22 cellular contexts compared by ENCODE assay signal in the genomic region with DNA sequence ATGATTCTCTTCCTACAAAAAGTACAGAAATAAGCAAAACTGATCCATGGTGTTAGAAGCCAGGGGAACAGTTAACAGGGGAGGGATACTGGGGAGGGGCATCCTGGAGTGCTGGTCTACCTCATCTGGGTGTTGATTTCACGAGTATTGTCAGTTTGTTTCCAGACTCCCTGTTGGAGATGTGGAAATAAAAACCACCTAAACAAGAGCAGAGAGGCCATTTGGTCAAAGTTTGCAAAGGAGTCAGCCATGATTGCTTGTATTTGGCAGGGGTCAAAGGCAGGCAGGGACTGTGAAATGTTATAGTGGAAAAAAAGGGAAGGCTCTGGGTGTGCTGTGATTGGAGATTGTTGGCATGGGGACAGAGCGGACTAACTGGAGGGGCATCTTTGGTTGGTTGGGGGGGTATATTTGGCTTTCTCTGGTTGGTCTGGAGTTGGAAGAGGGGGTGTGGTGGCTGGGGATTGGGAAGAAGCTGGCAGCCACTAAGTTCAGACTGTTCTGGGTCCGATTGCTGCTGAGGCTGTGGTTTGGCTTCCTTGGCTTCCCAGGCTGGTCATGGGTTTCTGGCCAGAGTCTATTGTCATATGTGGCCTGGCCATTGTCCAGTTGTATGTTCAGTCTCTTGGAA. TPM values are rescaled to one million over a fixed set of nuclear protein-coding genes. Genes with fewer than 3 reads are reported as not detected.
DNase-seq lines count a peak whose midpoint lies in the region; ATAC-seq, FAIRE-seq and TF ChIP-seq lines count a peak whose summit lies in the region.
"Had no signal": no experiment of that assay in that cellular context is flagged by ENCODE, and none has a peak within 500 bp of the region (broad histone marks: within the 10 kb centered on the region; RNA-seq: fewer than 3 reads in every experiment).

No MANE protein-coding gene starts in this region.

- H2AFZ ChIP-seq in K562 (ENCODE audit: low read depth, low read length) = no peak overlapping the region

- H3K9me3 Mint-ChIP-seq in stimulated activated memory B cell treated with anti-CD40 and anti-IgM and Interleukin-4, amounts not matched to agents 10 μg/mL and 1 μg/mL and 100 μg/mL, for 72 hours = no peaks in the 10 kb centered on the region
- H3K9me3 Mint-ChIP-seq: activated B cell treated with CpG ODN at 0.5 μM for 24 hours had no signal

- POLR2A ChIA-PET in K562 (lab: Yijun Ruan, JAX) = interaction anchor here (0.5 to 1.3 kb wide), 2 partner anchors 13 to 27 kb away, joined by 3 read pairs; no protein-coding TSS in a partner anchor

- H3K27ac Mint-ChIP-seq in stimulated activated memory B cell treated with anti-CD40 and anti-IgM and Interleukin-4, amounts not matched to agents 10 μg/mL and 1 μg/mL and 100 μg/mL, for 72 hours = peak overlapping the region; percentile 44
- H3K27ac Mint-ChIP-seq: activated B cell treated with CpG ODN at 0.5 μM for 24 hours had no signal

- H3K4me3 ChIP-seq in K562 = no peak overlapping the region
- no peak overlapping the region for H3K4me3 ChIP-seq in liver (ENCODE audit: low read depth in 1 of 3, low read length in 3 of 3)
- H3K4me3 ChIP-seq: pancreas, SK-N-MC had no signal

- H3K4me3 Mint-ChIP-seq in stimulated activated memory B cell treated with anti-CD40 and anti-IgM and Interleukin-4, amounts not matched to agents 10 μg/mL and 1 μg/mL and 100 μg/mL, for 72 hours = no peak overlapping the region
- H3K4me3 Mint-ChIP-seq: activated B cell treated with CpG ODN at 0.5 μM for 24 hours, B cell had no signal

- no peak for TF ChIP-seq RAD21 in K562 (CRISPR knock-in tag; conservative IDR thresholded peaks at IDR 0.05 in 1 of 2, IDR thresholded peaks at IDR 0.05 in 1 of 2)
- no peak for TF ChIP-seq RAD21 in liver (IDR thresholded peaks at IDR 0.05)

- no peaks in the 10 kb centered on the region for H4K20me1 ChIP-seq in K562 (replicated peaks; ENCODE audit: control insufficient read depth, insufficient read depth, low read length)

- H3K4me2 ChIP-seq in K562 (ENCODE audit: insufficient read depth, low read length) = no peak overlapping the region

- peak; percentile 35 for DNase-seq in DMS 273 (lab: John Stamatoyannopoulos, UW; ENCODE audit: unreplicated experiment)
- DNase-seq in DMS 273 treated with DMSO at 0.1 percent for 48 hours (lab: John Stamatoyannopoulos, UW) = no peak
- no peak for DNase-seq in K562 (ENCODE audit: extremely low read depth in 1 of 4, low spot score in 3 of 4)
- no peak for DNase-seq in HK-2 (ENCODE audit: unreplicated experiment)
- DNase-seq in NCI-H526 treated with DMSO at 0.1 percent for 48 hours (lab: John Stamatoyannopoulos, UW) = no peak
- DNase-seq: activated B cell treated with CpG ODN at 0.5 μM for 24 hours; H7; left ventricle myocardium superior; NCI-H1436; NCI-H2171 treated with DMSO at 0.1 percent for 48 hours; NCI-H774; pancreas; stimulated activated CD4-positive, alpha-beta T cell treated with anti-CD3 and anti-CD28 coated beads, Interleukin-1b, Interleukin-23, amount 100 ng/mL, for 48 hours had no signal

- H3K9me3 ChIP-seq in K562 (replicated peaks; ENCODE audit: control insufficient read depth, insufficient read depth, low read depth, low read length) (no peaks in the 10 kb centered on the region), liver (ENCODE audit: control insufficient read depth in 4 of 4, low read length in 3 of 4) (no peaks in the 10 kb centered on the region)
- H3K9me3 ChIP-seq: pancreas had no signal

- H3K9ac ChIP-seq in K562 (ENCODE audit: insufficient read depth in 1 of 2, low read depth in 2 of 2, low read length in 2 of 2) = no peak overlapping the region
- no peak overlapping the region for H3K9ac ChIP-seq in liver (ENCODE audit: low read depth in 1 of 2, low read length in 2 of 2)

- CTCF ChIA-PET in K562 (lab: Yijun Ruan, JAX; ENCODE audit: low intra/inter-chr PET ratio) = no interaction called here

- no peak for TF ChIP-seq EP300 in K562 (IDR thresholded peaks at IDR 0.05; ENCODE audit: low read length)

- H3K27me3 ChIP-seq in K562 (ENCODE audit: control insufficient read depth in 2 of 2, insufficient read depth in 2 of 2, low read length in 2 of 2) = no peaks in the 10 kb centered on the region
- H3K27me3 ChIP-seq in liver (ENCODE audit: control insufficient read depth in 4 of 4, insufficient read depth in 4 of 4, low read length in 3 of 4) = no peaks in the 10 kb centered on the region
- H3K27me3 ChIP-seq: pancreas had no signal

- no peak for ATAC-seq in K562
- ATAC-seq in stimulated activated memory B cell treated with anti-CD40 and anti-IgM and Interleukin-4, amounts not matched to agents 10 μg/mL and 1 μg/mL and 100 μg/mL, for 72 hours = no peak
- no peak for ATAC-seq in HG03139 (IDR thresholded peaks at IDR 0.05; ENCODE audit: unreplicated experiment)
- ATAC-seq: esophagus mucosa, Panc1 had no signal

- no peaks in the 10 kb centered on the region for H3K9me1 ChIP-seq in K562 (ENCODE audit: control insufficient read depth, insufficient read depth, low read length)

- BruUV-seq in K562 (replicated peaks; lab: Mats Ljungman, UMichigan) = no TSS peak

- intact Hi-C loops in K562 (cut with micrococcal nuclease) = no loop called here

- H3K4me1 Mint-ChIP-seq in stimulated activated memory B cell treated with anti-CD40 and anti-IgM and Interleukin-4, amounts not matched to agents 10 μg/mL and 1 μg/mL and 100 μg/mL, for 72 hours = peaks cover 19% of the 10 kb centered on the region

- H3K4me1 ChIP-seq in K562 (replicated peaks in 1 of 2; ENCODE audit: control insufficient read depth in 2 of 2, insufficient read depth in 2 of 2, low read length in 2 of 2) (no peaks in the 10 kb centered on the region; a peak in 2 of 5 replicates), liver (ENCODE audit: control insufficient read depth in 4 of 4, insufficient read depth in 4 of 4, low read length in 3 of 4) (no peaks in the 10 kb centered on the region)
- H3K4me1 ChIP-seq: pancreas had no signal

- peaks cover 9% of the 10 kb centered on the region; the same call in 1 of the 3 replicates for H3K36me3 ChIP-seq in K562 (ENCODE audit: control insufficient read depth, insufficient read depth, low read length)
- H3K36me3 ChIP-seq in liver (ENCODE audit: control insufficient read depth in 4 of 4, insufficient read depth in 3 of 4, low read depth in 1 of 4, low read length in 3 of 4) = peaks cover 0 to 28% (median 10%) of the 10 kb centered on the region in 4 donors
- H3K36me3 ChIP-seq: pancreas had no signal

- in situ Hi-C loops in K562 (cut with MboI) = no loop called here

- WGBS in K562 (ENCODE audit: insufficient coverage, low coverage, missing lambda C conversion rate) = 71% methylated on average over 3 of the region's 3 CpGs
- 82% methylated on average over 3 of the region's 3 CpGs for WGBS in liver

- no peaks in the 10 kb centered on the region for H3K27me3 Mint-ChIP-seq in stimulated activated memory B cell treated with anti-CD40 and anti-IgM and Interleukin-4, amounts not matched to agents 10 μg/mL and 1 μg/mL and 100 μg/mL, for 72 hours
- H3K27me3 Mint-ChIP-seq: activated B cell treated with CpG ODN at 0.5 μM for 24 hours, B cell had no signal

- no peak for TF ChIP-seq POLR2A in K562 (conservative IDR thresholded peaks at IDR 0.05)

- no peak for TF ChIP-seq CTCF in K562 (IDR thresholded peaks at IDR 0.05 in 2 of 3, conservative IDR thresholded peaks at IDR 0.05 in 1 of 3; ENCODE audit: insufficient read depth in 2 of 3, low read depth in 1 of 3, low read length in 3 of 3)
- no peak for TF ChIP-seq CTCF in liver (IDR thresholded peaks at IDR 0.05; ENCODE audit: low read depth, low read length, missing input control)

- no peak for FAIRE-seq in K562 (lab: Jason Lieb, UNC)
- FAIRE-seq: G401.6, pancreas had no signal

- H3K27ac ChIP-seq in K562 (ENCODE audit: extremely low read depth, low read depth, low read length) (no peak overlapping the region), liver (ENCODE audit: low read depth in 1 of 2, low read length in 2 of 2) (no peak overlapping the region)
- H3K27ac ChIP-seq: 22Rv1, pancreas, SK-N-MC had no signal

- no peaks in the 10 kb centered on the region for H3K79me2 ChIP-seq in K562 (ENCODE audit: control insufficient read depth, insufficient read depth, low read length)

- peaks cover 42% of the 10 kb centered on the region for H3K36me3 Mint-ChIP-seq in stimulated activated memory B cell treated with anti-CD40 and anti-IgM and Interleukin-4, amounts not matched to agents 10 μg/mL and 1 μg/mL and 100 μg/mL, for 72 hours

RNA-seq across cellular contexts. Expression of a gene that starts 14.9 kb away (rescaled TPM):
- 46.6 and 73.9 TPM in 2 replicates for total RNA-seq in K562 (2011; cell fraction: chromatin; rRNA removed; ENCODE audit: low replicate concordance)
- 27.2 and 30.0 TPM in 2 replicates for total RNA-seq in K562 (2011; cell fraction: nucleolus; rRNA removed)
- 35.8 and 46.8 TPM in 2 replicates for total RNA-seq in K562 (2011; cell fraction: nucleoplasm; rRNA removed)
- total RNA-seq in K562 (2014; rRNA removed) (28.0 and 31.3 TPM in 2 replicates), K562 (2014; rRNA removed; fragmentation: Illumina TruSeq; extraction: Trizol) (43.5 and 50.4 TPM in 2 replicates), K562 (2015; rRNA removed; fragmentation: Illumina TruSeq; extraction: Trizol) (31.6 and 36.1 TPM in 2 replicates), K562 (2021) (29.2 and 34.2 TPM in 2 replicates), liver (10 to 100 TPM; 21.1 to 27.7 TPM)
- polyA plus RNA-seq in K562 (2011; rRNA removed) (39.0 and 39.3 TPM in 2 replicates), K562 (2014; fragmentation: Illumina TruSeq; extraction: Trizol) (28.5 and 31.4 TPM in 2 replicates), K562 (2014; fragmentation: Nextera tagmentation; extraction: Ambion mirVana) (10 to 100 TPM; 14.9 to 16.3 TPM), K562 (2014; rRNA removed) (25.3 and 29.4 TPM in 2 replicates), liver (10 to 100 TPM; 10.6 to 10.8 TPM)
- 7.9 and 27.3 TPM in 2 replicates for polyA plus RNA-seq in K562 (2011; cell fraction: cytosol; rRNA removed)
- polyA plus RNA-seq in K562 (2011; cell fraction: nucleus; rRNA removed) = 15.7 and 35.1 TPM in 2 replicates
- 22.7 and 40.6 TPM in 2 replicates for polyA plus RNA-seq in K562 (2012)
- polyA minus RNA-seq in K562 (2011; rRNA and poly(A)+ RNA removed) = 49.1 and 76.6 TPM in 2 replicates
- polyA minus RNA-seq in K562 (2011; cell fraction: cytosol; rRNA and poly(A)+ RNA removed) = 11.5 and 22.7 TPM in 2 replicates
- 20.1 and 42.4 TPM in 2 replicates for polyA minus RNA-seq in K562 (2011; cell fraction: nucleus; rRNA and poly(A)+ RNA removed)

RNA-seq across cellular contexts. Expression of a gene that starts 27.7 kb away (rescaled TPM):
- total RNA-seq in K562 (2011; cell fraction: chromatin; rRNA removed; ENCODE audit: low replicate concordance) = 23.5 and 38.9 TPM in 2 replicates
- total RNA-seq in K562 (2011; cell fraction: nucleolus; rRNA removed) = 20.9 and 22.8 TPM in 2 replicates
- 25.7 and 37.2 TPM in 2 replicates for total RNA-seq in K562 (2011; cell fraction: nucleoplasm; rRNA removed)
- total RNA-seq in K562 (2014; rRNA removed) (9.4 and 14.0 TPM in 2 replicates), K562 (2014; rRNA removed; fragmentation: Illumina TruSeq; extraction: Trizol) (9.0 and 9.5 TPM in 2 replicates), K562 (2015; rRNA removed; fragmentation: Illumina TruSeq; extraction: Trizol) (11.9 and 12.3 TPM in 2 replicates), K562 (2021) (19.2 and 22.0 TPM in 2 replicates), liver (10 to 100 TPM; 17.2 to 20.9 TPM)
- polyA plus RNA-seq in K562 (2011; rRNA removed) (11.3 and 17.5 TPM in 2 replicates), K562 (2014; fragmentation: Illumina TruSeq; extraction: Trizol) (14.3 and 14.5 TPM in 2 replicates), K562 (2014; fragmentation: Nextera tagmentation; extraction: Ambion mirVana) (1 to 10 TPM; 1.6 to 1.8 TPM), K562 (2014; rRNA removed) (12.2 and 13.0 TPM in 2 replicates), liver (1 to 10 TPM; 4.7 to 6.5 TPM)
- 10.9 and 13.6 TPM in 2 replicates for polyA plus RNA-seq in K562 (2011; cell fraction: cytosol; rRNA removed)
- polyA plus RNA-seq in K562 (2011; cell fraction: nucleus; rRNA removed) = 21.7 and 22.6 TPM in 2 replicates
- polyA plus RNA-seq in K562 (2012) = 12.3 and 15.3 TPM in 2 replicates
- 18.5 and 20.4 TPM in 2 replicates for polyA minus RNA-seq in K562 (2011; rRNA and poly(A)+ RNA removed)
- 13.2 and 15.6 TPM in 2 replicates for polyA minus RNA-seq in K562 (2011; cell fraction: cytosol; rRNA and poly(A)+ RNA removed)
- 6.6 and 11.2 TPM in 2 replicates for polyA minus RNA-seq in K562 (2011; cell fraction: nucleus; rRNA and poly(A)+ RNA removed)

RNA-seq across cellular contexts. Expression of a gene that starts 54.0 kb away (rescaled TPM):
- total RNA-seq in K562 (2011; cell fraction: chromatin; rRNA removed; ENCODE audit: low replicate concordance) = 5.9 and 16.6 TPM in 2 replicates
- 13.9 and 14.5 TPM in 2 replicates for total RNA-seq in K562 (2011; cell fraction: nucleolus; rRNA removed)
- total RNA-seq in K562 (2011; cell fraction: nucleoplasm; rRNA removed) = 11.4 and 14.7 TPM in 2 replicates
- total RNA-seq in K562 (2014; rRNA removed) (8.8 and 12.4 TPM in 2 replicates), K562 (2014; rRNA removed; fragmentation: Illumina TruSeq; extraction: Trizol) (2.1 and 2.6 TPM in 2 replicates), K562 (2015; rRNA removed; fragmentation: Illumina TruSeq; extraction: Trizol) (5.6 and 5.7 TPM in 2 replicates), K562 (2021) (8.4 and 8.5 TPM in 2 replicates), liver (10 to 100 TPM in 1 of 2 donors, 1 to 10 TPM in 1; 9.2 to 14.5 TPM)
- polyA plus RNA-seq in K562 (2011; rRNA removed) (3.0 and 5.5 TPM in 2 replicates), K562 (2014; fragmentation: Illumina TruSeq; extraction: Trizol) (4.4 and 7.7 TPM in 2 replicates), K562 (2014; fragmentation: Nextera tagmentation; extraction: Ambion mirVana) (1 to 10 TPM; 3.0 to 3.1 TPM), K562 (2014; rRNA removed) (4.7 and 4.8 TPM in 2 replicates), liver (10 to 100 TPM in 1 of 2 donors, 1 to 10 TPM in 1; 9.1 to 13.1 TPM)
- polyA plus RNA-seq in K562 (2011; cell fraction: cytosol; rRNA removed) = 5.5 and 8.1 TPM in 2 replicates
- polyA plus RNA-seq in K562 (2011; cell fraction: nucleus; rRNA removed) = 4.9 TPM in 2 replicates
- polyA plus RNA-seq in K562 (2012) = 7.3 and 8.8 TPM in 2 replicates
- polyA minus RNA-seq in K562 (2011; rRNA and poly(A)+ RNA removed) = 2.5 and 3.7 TPM in 2 replicates
- 6.5 and 8.3 TPM in 2 replicates for polyA minus RNA-seq in K562 (2011; cell fraction: cytosol; rRNA and poly(A)+ RNA removed)
- 4.0 and 4.6 TPM in 2 replicates for polyA minus RNA-seq in K562 (2011; cell fraction: nucleus; rRNA and poly(A)+ RNA removed)
